Comparison of ENCODE assay signal across 18 cellular contexts in the genomic region with DNA sequence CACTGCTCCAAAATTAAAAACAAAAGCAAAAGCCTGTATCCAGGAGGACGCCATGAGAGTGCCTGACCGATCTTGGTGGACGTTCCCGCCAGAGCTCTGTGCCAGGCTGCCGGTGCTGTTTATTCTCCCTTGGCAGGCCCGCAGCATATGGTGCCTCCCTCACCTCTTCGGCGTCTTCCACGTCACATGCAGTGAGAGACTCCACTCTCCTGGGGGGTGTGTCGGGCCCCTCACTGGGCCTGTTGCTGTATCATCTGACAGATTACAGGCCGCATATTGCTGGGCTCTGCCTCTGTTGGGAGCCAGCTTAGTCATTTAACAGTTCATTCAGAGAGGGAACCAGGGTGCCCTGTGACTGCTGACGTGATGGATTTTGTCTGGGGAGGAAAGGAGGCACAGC.
DNase-seq lines count a peak whose midpoint lies in the region; ATAC-seq and TF ChIP-seq lines count a peak whose summit lies in the region.
"Had no signal": no experiment of that assay in that cellular context is flagged by ENCODE, and none has a peak within 500 bp of the region (broad histone marks: within the 10 kb centered on the region; RNA-seq: fewer than 3 reads in every experiment).

No MANE protein-coding gene starts in this region.

- peaks cover 4 to 14% (median 11%) of the 10 kb centered on the region in 7 donors for H3K9me3 Mint-ChIP-seq in CD14-positive monocyte
- no peaks in the 10 kb centered on the region for H3K9me3 Mint-ChIP-seq in activated CD4-positive, alpha-beta memory T cell treated with anti-CD3 and anti-CD28 coated beads for 36 hours
- H3K9me3 Mint-ChIP-seq in effector memory CD8-positive, alpha-beta T cell = peaks cover 6 to 8% of the 10 kb centered on the region in 2 donors

- intact Hi-C loops in heart right ventricle (cut with DNase I) = no loop called here
- intact Hi-C loops in left cardiac atrium (cut with DNase I) = no loop called here
- intact Hi-C loops in left ventricle myocardium superior (cut with micrococcal nuclease) = no loop called here
- intact Hi-C loops in CD14-positive monocyte (cut with micrococcal nuclease) = no loop called here
- intact Hi-C loops in activated CD4-positive, alpha-beta memory T cell treated with anti-CD3 and anti-CD28 coated beads for 36 hours (cut with micrococcal nuclease) = no loop called here

- DNase-seq in NCI-H1436 (lab: John Stamatoyannopoulos, UW) = peak; percentile 4
- DNase-seq in NCI-H1436 treated with DMSO at 0.1 percent for 48 hours (lab: John Stamatoyannopoulos, UW) = no peak
- DNase-seq in heart right ventricle = peak in 1 of 2 donors; percentile 9
- no peak for DNase-seq in left cardiac atrium
- peak; percentile 43 for DNase-seq in left ventricle myocardium superior
- DNase-seq in CD14-positive monocyte (ENCODE audit: low spot score) = no peak
- DNase-seq in activated CD4-positive, alpha-beta memory T cell treated with anti-CD3 and anti-CD28 coated beads for 36 hours = no peak
- no peak for DNase-seq in effector memory CD8-positive, alpha-beta T cell
- DNase-seq: GF-D8, NCI-H1092 treated with DMSO at 0.1 percent for 48 hours, NCI-H1694, NCI-H2081, NCI-H774, Peyer's patch, T-helper 1 cell had no signal

- H3K9me3 ChIP-seq in heart right ventricle = no peaks in the 10 kb centered on the region
- H3K9me3 ChIP-seq: Peyer's patch, SJSA1 had no signal

- H3K4me1 ChIP-seq in heart right ventricle = no peaks in the 10 kb centered on the region
- H3K4me1 ChIP-seq: Peyer's patch, SJSA1 had no signal

- H3K4me3 Mint-ChIP-seq in CD14-positive monocyte = no peak overlapping the region
- H3K4me3 Mint-ChIP-seq in activated CD4-positive, alpha-beta memory T cell treated with anti-CD3 and anti-CD28 coated beads for 36 hours = no peak overlapping the region
- H3K4me3 Mint-ChIP-seq in effector memory CD8-positive, alpha-beta T cell = no peak overlapping the region

- TF ChIP-seq CTCF in heart right ventricle (IDR thresholded peaks at IDR 0.05) (no peak), CD14-positive monocyte (IDR thresholded peaks at IDR 0.05) (no peak)

- peaks cover 2 to 7% (median 4%) of the 10 kb centered on the region in 3 donors for H3K27me3 Mint-ChIP-seq in CD14-positive monocyte (ENCODE audit: low read depth in 3 of 3)
- peaks cover 3% of the 10 kb centered on the region for H3K27me3 Mint-ChIP-seq in activated CD4-positive, alpha-beta memory T cell treated with anti-CD3 and anti-CD28 coated beads for 36 hours
- H3K27me3 Mint-ChIP-seq in effector memory CD8-positive, alpha-beta T cell = no peaks in the 10 kb centered on the region

- H3K27me3 ChIP-seq in heart right ventricle = no peaks in the 10 kb centered on the region
- H3K27me3 ChIP-seq: Peyer's patch, SJSA1 had no signal

- H3K36me3 ChIP-seq in heart right ventricle = no peaks in the 10 kb centered on the region
- H3K36me3 ChIP-seq: Peyer's patch, SJSA1 had no signal

- POLR2A ChIA-PET in activated CD4-positive, alpha-beta memory T cell treated with anti-CD3 and anti-CD28 coated beads for 36 hours (lab: Charles Lee) = no interaction called here

- ATAC-seq in heart right ventricle (peak in 6 of 8 donors; percentile 29 to 76 (median 58)), left cardiac atrium (no peak), left ventricle myocardium superior (peak; percentile 76)
- ATAC-seq in effector memory CD8-positive, alpha-beta T cell (replicated peaks) = no peak
- ATAC-seq: HCT116 had no signal

- 63 to 70% methylated on average over 12 of the region's 12 CpGs for WGBS in heart right ventricle, 2 donors

- CTCF ChIA-PET in activated CD4-positive, alpha-beta memory T cell treated with anti-CD3 and anti-CD28 coated beads for 36 hours (lab: Charles Lee) = no interaction called here

- peaks cover 8% of the 10 kb centered on the region for H3K4me1 Mint-ChIP-seq in CD14-positive monocyte
- H3K4me1 Mint-ChIP-seq in activated CD4-positive, alpha-beta memory T cell treated with anti-CD3 and anti-CD28 coated beads for 36 hours (ENCODE audit: low read depth) = no peaks in the 10 kb centered on the region
- peaks cover 0 to 2% of the 10 kb centered on the region in 2 donors for H3K4me1 Mint-ChIP-seq in effector memory CD8-positive, alpha-beta T cell (ENCODE audit: low read depth in 2 of 2)

- no peaks in the 10 kb centered on the region for H3K36me3 Mint-ChIP-seq in CD14-positive monocyte
- H3K36me3 Mint-ChIP-seq in activated CD4-positive, alpha-beta memory T cell treated with anti-CD3 and anti-CD28 coated beads for 36 hours = no peaks in the 10 kb centered on the region
- H3K36me3 Mint-ChIP-seq in effector memory CD8-positive, alpha-beta T cell (ENCODE audit: insufficient read depth) = no peaks in the 10 kb centered on the region

- no peak overlapping the region for H3K4me3 ChIP-seq in heart right ventricle
- H3K4me3 ChIP-seq: Peyer's patch, SJSA1 had no signal

- H3K27ac Mint-ChIP-seq in CD14-positive monocyte = no peak overlapping the region
- H3K27ac Mint-ChIP-seq in activated CD4-positive, alpha-beta memory T cell treated with anti-CD3 and anti-CD28 coated beads for 36 hours = no peak overlapping the region
- H3K27ac Mint-ChIP-seq in effector memory CD8-positive, alpha-beta T cell = no peak overlapping the region

- H3K27ac ChIP-seq in heart right ventricle = no peak overlapping the region
- H3K27ac ChIP-seq: KMS-11, Peyer's patch, SJSA1 had no signal

Comparison
In these comparisons a context has a peak if more than half of its experiments do, and no peak if none do; other contexts are left out.
1. DNase-seq: peak in NCI-H1436 (single experiment) and left ventricle myocardium superior (single experiment); none in NCI-H1436 treated with DMSO at 0.1 percent for 48 hours (single experiment), left cardiac atrium (single experiment), CD14-positive monocyte (single experiment), activated CD4-positive, alpha-beta memory T cell treated with anti-CD3 and anti-CD28 coated beads for 36 hours (single experiment) and effector memory CD8-positive, alpha-beta T cell (0 of 3).
2. ATAC-seq: peak in heart right ventricle (6 of 8) and left ventricle myocardium superior (single experiment); none in left cardiac atrium (0 of 2) and effector memory CD8-positive, alpha-beta T cell (single experiment).